Comparison of ENCODE assay signal across 1 cellular context in genomic region chr13:36783883-36784282, GRCh38.
TF ChIP-seq lines count a peak whose summit lies in the region.

No MANE protein-coding gene starts in this region.

TF ChIP-seq in HepG2, 621 proteins besides CTCF, POLR2A, EP300 and RAD21:
- TF ChIP-seq ZNF652 (CRISPR knock-in tag; IDR thresholded peaks at IDR 0.05; ENCODE audit: borderline replicate concordance, low read depth), result no peak
- no peak for TF ChIP-seq NR2F2 (IDR thresholded peaks at IDR 0.05; ENCODE audit: borderline replicate concordance, low read depth)
- TF ChIP-seq ZFP41 (CRISPR knock-in tag; IDR thresholded peaks at IDR 0.05; ENCODE audit: borderline replicate concordance), result no peak
- no peak for TF ChIP-seq SRSF4 (IDR thresholded peaks at IDR 0.05; ENCODE audit: low read depth, low read length, poor library complexity, severe bottlenecking)
TF ChIP-seq in HepG2: peak in this region for 0.
